8 cellular contexts compared by ENCODE assay signal in genomic region chr19:47305309-47305751, GRCh38. TPM values are rescaled to one million over a fixed set of nuclear protein-coding genes. Genes with fewer than 3 reads are reported as not detected.
DNase-seq lines count a peak whose midpoint lies in the region; ATAC-seq, FAIRE-seq and TF ChIP-seq lines count a peak whose summit lies in the region.

No MANE protein-coding gene starts in this region.

- H3K4me3 Mint-ChIP-seq in activated CD8-positive, alpha-beta T cell treated with anti-CD3 and anti-CD28 coated beads, Interleukin-2, amount 10 ng/mL, durations not matched to agents 7 days and 5 days: no peak overlapping the region
- H3K4me3 Mint-ChIP-seq in natural killer cell treated with Interleukin-12 subunit alpha and Interleukin-12 subunit beta and Interleukin-15 and Interleukin-18, amount 100 ng/mL, for 72 hours: no peak overlapping the region

- H3K27me3 ChIP-seq in AG04450 (ENCODE audit: control insufficient read depth, insufficient read depth, low read length): no peaks in the 10 kb centered on the region

- no peaks in the 10 kb centered on the region for H3K27me3 Mint-ChIP-seq in activated CD8-positive, alpha-beta T cell treated with anti-CD3 and anti-CD28 coated beads, Interleukin-2, amount 10 ng/mL, durations not matched to agents 7 days and 5 days (ENCODE audit: low read depth)
- H3K27me3 Mint-ChIP-seq in natural killer cell treated with Interleukin-12 subunit alpha and Interleukin-12 subunit beta and Interleukin-15 and Interleukin-18, amount 100 ng/mL, for 72 hours: peaks cover 16 to 20% of the 10 kb centered on the region in 2 donors

- POLR2A ChIA-PET in AG04450 (lab: Yijun Ruan, JAX): interaction anchor here (0.7 kb wide), 5 partner anchors 29 to 517 kb away, joined by 4 to 8 read pairs (median 6); partner anchors contain the start of gene SLC1A5
- POLR2A ChIA-PET in activated CD8-positive, alpha-beta T cell treated with anti-CD3 and anti-CD28 coated beads, Interleukin-2, amount 10 ng/mL, durations not matched to agents 7 days and 5 days (lab: Charles Lee): no interaction called here

- peak; percentile 98 for TF ChIP-seq CTCF in AG04450 (IDR thresholded peaks at IDR 0.05; ENCODE audit: low read depth, low read length)

- H3K9me3 ChIP-seq in AG04450 (ENCODE audit: control insufficient read depth, insufficient read depth, low read length): no peaks in the 10 kb centered on the region

- DNase-seq in AG04450 (ENCODE audit: low read depth, low spot score): peak; percentile 78
- DNase-seq in GM19239 (ENCODE audit: insufficient read length, low spot score): no peak
- peak; percentile 48 to 68 for DNase-seq in NCI-H524 (lab: John Stamatoyannopoulos, UW)
- DNase-seq in activated CD8-positive, alpha-beta T cell treated with anti-CD3 and anti-CD28 coated beads, Interleukin-2, amount 10 ng/mL, durations not matched to agents 7 days and 5 days: peak; percentile 55
- peak; percentile 86 for DNase-seq in epidermal melanocyte (ENCODE audit: insufficient read length, low spot score)
- DNase-seq in natural killer cell treated with Interleukin-12 subunit alpha and Interleukin-12 subunit beta and Interleukin-15 and Interleukin-18, amount 100 ng/mL, for 72 hours (ENCODE audit: low spot score): peak; percentile 83
- peak; percentile 72 for DNase-seq in stimulated activated naive CD8-positive, alpha-beta T cell treated with anti-CD3 and anti-CD28 coated beads, Interleukin-15, Interleukin-2, amounts not matched to agents 100 U/mL and 50 U/mL, for 24 hours

- peaks cover 12% of the 10 kb centered on the region for H3K4me1 Mint-ChIP-seq in activated CD8-positive, alpha-beta T cell treated with anti-CD3 and anti-CD28 coated beads, Interleukin-2, amount 10 ng/mL, durations not matched to agents 7 days and 5 days (ENCODE audit: low read depth)
- peaks cover 11 to 13% of the 10 kb centered on the region in 2 donors for H3K4me1 Mint-ChIP-seq in natural killer cell treated with Interleukin-12 subunit alpha and Interleukin-12 subunit beta and Interleukin-15 and Interleukin-18, amount 100 ng/mL, for 72 hours (ENCODE audit: low read depth in 2 of 2)

- CTCF ChIA-PET in AG04450 (lab: Charles Lee): interaction anchor here (0.6 to 1.8 kb wide), 16 partner anchors 9 to 128 kb away, joined by 3 to 16 read pairs (median 4); partner anchors contain the start of gene DHX34
- CTCF ChIA-PET in activated CD8-positive, alpha-beta T cell treated with anti-CD3 and anti-CD28 coated beads, Interleukin-2, amount 10 ng/mL, durations not matched to agents 7 days and 5 days (lab: Charles Lee): interaction anchor here (0.7 to 1.9 kb wide), 10 partner anchors 9 to 123 kb away, joined by 3 to 11 read pairs (median 4); partner anchors contain the start of gene DHX34

- H3K4me3 ChIP-seq in AG04450 (ENCODE audit: low read depth, low read length): peak overlapping the region; percentile 27

- ATAC-seq in activated CD8-positive, alpha-beta T cell treated with anti-CD3 and anti-CD28 coated beads, Interleukin-2, amount 10 ng/mL, durations not matched to agents 7 days and 5 days: no peak
- ATAC-seq in natural killer cell treated with Interleukin-12 subunit alpha and Interleukin-12 subunit beta and Interleukin-15 and Interleukin-18, amount 100 ng/mL, for 72 hours: no peak
- ATAC-seq in stimulated activated naive CD8-positive, alpha-beta T cell treated with anti-CD3 and anti-CD28 coated beads, Interleukin-15, Interleukin-2, amounts not matched to agents 100 U/mL and 50 U/mL, for 24 hours: peak; percentile 32
- no peak for ATAC-seq in HG02623 (IDR thresholded peaks at IDR 0.05; ENCODE audit: unreplicated experiment)

- peak overlapping the region; percentile 21 for H3K27ac ChIP-seq in AG04450 (ENCODE audit: low read depth, low read length)

- H3K9me3 Mint-ChIP-seq in activated CD8-positive, alpha-beta T cell treated with anti-CD3 and anti-CD28 coated beads, Interleukin-2, amount 10 ng/mL, durations not matched to agents 7 days and 5 days (ENCODE audit: insufficient read depth): no peaks in the 10 kb centered on the region
- no peaks in the 10 kb centered on the region for H3K9me3 Mint-ChIP-seq in natural killer cell treated with Interleukin-12 subunit alpha and Interleukin-12 subunit beta and Interleukin-15 and Interleukin-18, amount 100 ng/mL, for 72 hours

- no peaks in the 10 kb centered on the region for H3K36me3 Mint-ChIP-seq in activated CD8-positive, alpha-beta T cell treated with anti-CD3 and anti-CD28 coated beads, Interleukin-2, amount 10 ng/mL, durations not matched to agents 7 days and 5 days (ENCODE audit: low read depth)
- no peaks in the 10 kb centered on the region for H3K36me3 Mint-ChIP-seq in natural killer cell treated with Interleukin-12 subunit alpha and Interleukin-12 subunit beta and Interleukin-15 and Interleukin-18, amount 100 ng/mL, for 72 hours

- FAIRE-seq in GM19239 (lab: Jason Lieb, UNC): peak; percentile 72

- no peak overlapping the region for H3K27ac Mint-ChIP-seq in activated CD8-positive, alpha-beta T cell treated with anti-CD3 and anti-CD28 coated beads, Interleukin-2, amount 10 ng/mL, durations not matched to agents 7 days and 5 days
- no peak overlapping the region for H3K27ac Mint-ChIP-seq in natural killer cell treated with Interleukin-12 subunit alpha and Interleukin-12 subunit beta and Interleukin-15 and Interleukin-18, amount 100 ng/mL, for 72 hours

RNA-seq across cellular contexts. Expression of gene C5AR1, which starts 4.3 kb away (rescaled TPM):
- 0.50 and 0.53 TPM in 2 replicates for polyA plus RNA-seq in AG04450 (2011; rRNA removed)
- 0.41 and 0.70 TPM in 2 replicates for polyA minus RNA-seq in AG04450 (2011; rRNA and poly(A)+ RNA removed)
- 1 to 10 TPM; 1.0 to 1.8 TPM for total RNA-seq in activated CD8-positive, alpha-beta T cell treated with anti-CD3 and anti-CD28 coated beads, Interleukin-2, amount 10 ng/mL, durations not matched to agents 7 days and 5 days
- total RNA-seq in natural killer cell treated with Interleukin-12 subunit alpha and Interleukin-12 subunit beta and Interleukin-15 and Interleukin-18, amount 100 ng/mL, for 72 hours: 1 to 10 TPM; 1.3 to 7.6 TPM

RNA-seq across cellular contexts. Expression of gene C5AR2, which starts 26.6 kb away (rescaled TPM):
- not detected in 2 replicates for polyA plus RNA-seq in AG04450 (2011; rRNA removed)
- polyA minus RNA-seq in AG04450 (2011; rRNA and poly(A)+ RNA removed): not detected in 2 replicates
- total RNA-seq in activated CD8-positive, alpha-beta T cell treated with anti-CD3 and anti-CD28 coated beads, Interleukin-2, amount 10 ng/mL, durations not matched to agents 7 days and 5 days: under 1 TPM; 0.05 to 0.21 TPM
- 1 to 10 TPM in 1 of 2 donors, under 1 TPM in 1; 0.19 to 2.6 TPM for total RNA-seq in natural killer cell treated with Interleukin-12 subunit alpha and Interleukin-12 subunit beta and Interleukin-15 and Interleukin-18, amount 100 ng/mL, for 72 hours

RNA-seq across cellular contexts. Expression of gene INAFM1, which starts 30.6 kb away (rescaled TPM):
- polyA plus RNA-seq in AG04450 (2011; rRNA removed): 2.4 and 5.0 TPM in 2 replicates
- polyA minus RNA-seq in AG04450 (2011; rRNA and poly(A)+ RNA removed): 1.0 and 1.3 TPM in 2 replicates
- 10 to 100 TPM; 12.9 to 14.3 TPM for total RNA-seq in activated CD8-positive, alpha-beta T cell treated with anti-CD3 and anti-CD28 coated beads, Interleukin-2, amount 10 ng/mL, durations not matched to agents 7 days and 5 days
- total RNA-seq in natural killer cell treated with Interleukin-12 subunit alpha and Interleukin-12 subunit beta and Interleukin-15 and Interleukin-18, amount 100 ng/mL, for 72 hours: 10 to 100 TPM; 14.0 to 16.1 TPM

RNA-seq across cellular contexts. Expression of gene DHX34, which starts 43.8 kb away (rescaled TPM):
- 4.2 and 6.0 TPM in 2 replicates for polyA plus RNA-seq in AG04450 (2011; rRNA removed)
- 7.7 and 8.8 TPM in 2 replicates for polyA minus RNA-seq in AG04450 (2011; rRNA and poly(A)+ RNA removed)
- 10 to 100 TPM; 12.6 to 13.1 TPM for total RNA-seq in activated CD8-positive, alpha-beta T cell treated with anti-CD3 and anti-CD28 coated beads, Interleukin-2, amount 10 ng/mL, durations not matched to agents 7 days and 5 days
- 10 to 100 TPM; 17.7 to 43.9 TPM for total RNA-seq in natural killer cell treated with Interleukin-12 subunit alpha and Interleukin-12 subunit beta and Interleukin-15 and Interleukin-18, amount 100 ng/mL, for 72 hours

RNA-seq across cellular contexts. Expression of gene CCDC9, which starts 49.0 kb away (rescaled TPM):
- polyA plus RNA-seq in AG04450 (2011; rRNA removed): 5.0 and 6.6 TPM in 2 replicates
- 4.7 and 9.3 TPM in 2 replicates for polyA minus RNA-seq in AG04450 (2011; rRNA and poly(A)+ RNA removed)
- total RNA-seq in activated CD8-positive, alpha-beta T cell treated with anti-CD3 and anti-CD28 coated beads, Interleukin-2, amount 10 ng/mL, durations not matched to agents 7 days and 5 days: 10 to 100 TPM; 30.0 to 32.1 TPM
- 10 to 100 TPM; 42.8 to 58.4 TPM for total RNA-seq in natural killer cell treated with Interleukin-12 subunit alpha and Interleukin-12 subunit beta and Interleukin-15 and Interleukin-18, amount 100 ng/mL, for 72 hours
